In genomic region chr4:29002151-29002550, GRCh38 we compare ENCODE assay signal across 27 cellular contexts.
DNase-seq lines count a peak whose midpoint lies in the region; ATAC-seq and TF ChIP-seq lines count a peak whose summit lies in the region.
"Had no signal": no experiment of that assay in that cellular context is flagged by ENCODE, and none has a peak within 500 bp of the region (broad histone marks: within the 10 kb centered on the region; RNA-seq: fewer than 3 reads in every experiment).

No MANE protein-coding gene starts in this region.

- H3K4me1 ChIP-seq in SJCRH30 (no peaks in the 10 kb centered on the region), iPS-20b (ENCODE audit: insufficient read depth, low read length) (peaks cover 12% of the 10 kb centered on the region; the same call in 1 of the 2 replicates)
- H3K4me1 ChIP-seq in effector memory CD4-positive, alpha-beta T cell (ENCODE audit: control insufficient read depth, insufficient read depth, low read length, poor library complexity, severe bottlenecking) = no peaks in the 10 kb centered on the region
- H3K4me1 ChIP-seq: ascending aorta, tibial artery had no signal

- H3K36me3 ChIP-seq in H7 (replicated peaks; ENCODE audit: control insufficient read depth, insufficient read depth, low read length) = no peaks in the 10 kb centered on the region
- no peaks in the 10 kb centered on the region for H3K36me3 ChIP-seq in SJCRH30
- H3K36me3 ChIP-seq in iPS-20b (ENCODE audit: insufficient read depth, low read depth, low read length) = no peaks in the 10 kb centered on the region
- no peaks in the 10 kb centered on the region for H3K36me3 ChIP-seq in effector memory CD4-positive, alpha-beta T cell (ENCODE audit: control insufficient read depth, insufficient read depth, low read length)
- H3K36me3 ChIP-seq: ascending aorta, heart left ventricle, tibial artery had no signal

- H3K27me3 ChIP-seq in H7 (ENCODE audit: control insufficient read depth, insufficient read depth, low read length) (peaks cover 3% of the 10 kb centered on the region; the same call in 1 of the 2 replicates), SJCRH30 (no peaks in the 10 kb centered on the region), iPS-20b (ENCODE audit: insufficient read depth, low read length) (peaks cover 27% of the 10 kb centered on the region)
- H3K27me3 ChIP-seq in effector memory CD4-positive, alpha-beta T cell (replicated peaks; ENCODE audit: control insufficient read depth, insufficient read depth, low read length, poor library complexity, severe bottlenecking) = no peaks in the 10 kb centered on the region
- H3K27me3 ChIP-seq: ascending aorta, heart left ventricle, tibial artery had no signal

- H3K9me3 ChIP-seq in SJCRH30 (replicated peaks) (no peaks in the 10 kb centered on the region), iPS-20b (ENCODE audit: insufficient read depth, low read depth, low read length) (no peaks in the 10 kb centered on the region)
- H3K9me3 ChIP-seq in effector memory CD4-positive, alpha-beta T cell (ENCODE audit: control insufficient read depth, low read length) = peaks cover 3% of the 10 kb centered on the region
- H3K9me3 ChIP-seq: ascending aorta had no signal

- H3K27ac ChIP-seq in SJCRH30 (no peak overlapping the region), iPS-20b (ENCODE audit: low read length) (no peak overlapping the region)
- no peak overlapping the region for H3K27ac ChIP-seq in effector memory CD4-positive, alpha-beta T cell (ENCODE audit: insufficient read depth, low read length, poor library complexity, severe bottlenecking)
- H3K27ac ChIP-seq: ascending aorta, coronary artery, heart left ventricle, tibial artery, VCaP had no signal

- H3K9ac ChIP-seq in iPS-20b (ENCODE audit: low read depth, low read length) = no peak overlapping the region

- no peak for ATAC-seq in GM21723 (IDR thresholded peaks at IDR 0.05; ENCODE audit: unreplicated experiment)
- ATAC-seq: effector memory CD8-positive, alpha-beta T cell; GM12878; heart left ventricle; natural killer cell treated with Interleukin-12 subunit alpha and Interleukin-12 subunit beta and Interleukin-15 and Interleukin-18, amount 100 ng/mL, for 72 hours had no signal

- H3K4me3 ChIP-seq in H7 (ENCODE audit: insufficient read depth, low read depth, low read length) = no peak overlapping the region
- no peak overlapping the region for H3K4me3 ChIP-seq in SJCRH30
- H3K4me3 ChIP-seq in iPS-20b (ENCODE audit: low read length) = peak overlapping the region; percentile 27; the same call in 1 of the 2 replicates
- H3K4me3 ChIP-seq in effector memory CD4-positive, alpha-beta T cell (ENCODE audit: insufficient read depth, low read depth, low read length, poor library complexity, severe bottlenecking) = no peak overlapping the region
- H3K4me3 ChIP-seq in foreskin fibroblast (ENCODE audit: low read depth in 1 of 2, low read length in 2 of 2) = no peak overlapping the region
- H3K4me3 ChIP-seq: ascending aorta, coronary artery, GM12878, heart left ventricle, lung, tibial artery had no signal

- no peak for TF ChIP-seq CTCF in foreskin fibroblast (IDR thresholded peaks at IDR 0.05; ENCODE audit: low read depth, low read length)

- peak; percentile 77 for DNase-seq in COR-L47 (lab: John Stamatoyannopoulos, UW)
- DNase-seq in H7 = peak; percentile 3
- peak; percentile 26 to 64 for DNase-seq in SJCRH30
- no peak for DNase-seq in effector memory CD4-positive, alpha-beta T cell
- DNase-seq in foreskin fibroblast = no peak
- DNase-seq: activated CD4-positive, alpha-beta T cell treated with anti-CD3 and anti-CD28 coated beads for 48 hours; activated effector memory CD4-positive, alpha-beta T cell treated with Interleukin-2 at 50 U/mL for 16 hours; activated naive CD8-positive, alpha-beta T cell treated with anti-CD3 and anti-CD28 coated beads for 36 hours; CD8-positive, alpha-beta memory T cell; DMS 273 treated with DMSO at 0.1 percent for 48 hours; effector memory CD8-positive, alpha-beta T cell; heart left ventricle; left cardiac atrium; NCI-H187 treated with DMSO at 0.1 percent for 48 hours; NCI-H526; stimulated activated CD4-positive, alpha-beta T cell treated with anti-CD3 and anti-CD28 coated beads, Interleukin-4, amount 100 ng/mL, for 24 hours; SW 1271; T-helper 9 cell; tibial artery had no signal

Comparison
In these comparisons a context has a peak if more than half of its experiments do, and no peak if none do; other contexts are left out.
1. DNase-seq: peak in COR-L47 (single experiment), H7 (single experiment) and SJCRH30 (2 of 2); none in effector memory CD4-positive, alpha-beta T cell (0 of 3) and foreskin fibroblast (0 of 2).